In genomic region chr17:57136355-57136754, GRCh38 we compare ENCODE assay signal across 14 cellular contexts.
"Had no signal": no experiment of that assay in that cellular context is flagged by ENCODE, and none has a peak within 500 bp of the region (broad histone marks: within the 10 kb centered on the region; RNA-seq: fewer than 3 reads in every experiment).

No MANE protein-coding gene starts in this region.

- ATAC-seq: activated CD8-positive, alpha-beta T cell treated with anti-CD3 and anti-CD28 coated beads for 36 hours; activated T-cell treated with anti-CD3 and anti-CD28 coated beads, Interleukin-2, amount 50 U/mL, for 72 hours; gastroesophageal sphincter; mucosa of descending colon; naive thymus-derived CD4-positive, alpha-beta T cell had no signal

- H3K4me1 ChIP-seq: gastroesophageal sphincter, tibial artery had no signal

- H3K27ac Mint-ChIP-seq: activated CD8-positive, alpha-beta T cell treated with anti-CD3 and anti-CD28 coated beads for 36 hours; activated naive CD8-positive, alpha-beta T cell treated with anti-CD3 and anti-CD28 coated beads, Interleukin-2, amount 10 ng/mL, durations not matched to agents 7 days and 5 days; activated T-cell treated with anti-CD3 and anti-CD28 coated beads, Interleukin-2, amount 50 U/mL, for 72 hours had no signal

- H3K36me3 ChIP-seq: gastroesophageal sphincter, tibial artery, WERI-Rb-1 had no signal

- H3K9me3 ChIP-seq: gastroesophageal sphincter, mucosa of descending colon, tibial artery had no signal

- H3K27me3 ChIP-seq: dorsolateral prefrontal cortex, gastroesophageal sphincter had no signal

- H3K27me3 Mint-ChIP-seq: activated CD8-positive, alpha-beta T cell treated with anti-CD3 and anti-CD28 coated beads for 36 hours had no signal

- H3K27ac ChIP-seq: gastroesophageal sphincter, tibial artery, WERI-Rb-1 had no signal

- H3K9me3 Mint-ChIP-seq: activated CD8-positive, alpha-beta T cell treated with anti-CD3 and anti-CD28 coated beads for 36 hours; activated T-cell treated with anti-CD3 and anti-CD28 coated beads, Interleukin-2, amount 50 U/mL, for 72 hours; naive thymus-derived CD4-positive, alpha-beta T cell had no signal

- DNase-seq: activated CD4-positive, alpha-beta T cell treated with anti-CD3 and anti-CD28 coated beads for 4 hours; activated CD8-positive, alpha-beta memory T cell treated with anti-CD3 and anti-CD28 coated beads, Interleukin-2, amount 50 U/mL, for 4 hours; activated naive CD8-positive, alpha-beta T cell treated with anti-CD3 and anti-CD28 coated beads, Interleukin-2, amount 10 ng/mL, durations not matched to agents 7 days and 5 days; aorta; erythroblast; mucosa of descending colon; stimulated activated CD4-positive, alpha-beta T cell treated with anti-CD3 and anti-CD28 coated beads, Interleukin-12 subunit alpha, Interleukin-12 subunit beta, amount 100 ng/mL, for 4 hours; WERI-Rb-1 had no signal

- H3K36me3 Mint-ChIP-seq: activated naive CD8-positive, alpha-beta T cell treated with anti-CD3 and anti-CD28 coated beads, Interleukin-2, amount 10 ng/mL, durations not matched to agents 7 days and 5 days; naive thymus-derived CD4-positive, alpha-beta T cell had no signal

- H3K4me3 Mint-ChIP-seq: activated CD8-positive, alpha-beta T cell treated with anti-CD3 and anti-CD28 coated beads for 36 hours; activated naive CD8-positive, alpha-beta T cell treated with anti-CD3 and anti-CD28 coated beads, Interleukin-2, amount 10 ng/mL, durations not matched to agents 7 days and 5 days had no signal

- H3K4me3 ChIP-seq: gastroesophageal sphincter, mucosa of descending colon, tibial artery had no signal
